Comparison of ENCODE assay signal across 16 cellular contexts in the genomic region with DNA sequence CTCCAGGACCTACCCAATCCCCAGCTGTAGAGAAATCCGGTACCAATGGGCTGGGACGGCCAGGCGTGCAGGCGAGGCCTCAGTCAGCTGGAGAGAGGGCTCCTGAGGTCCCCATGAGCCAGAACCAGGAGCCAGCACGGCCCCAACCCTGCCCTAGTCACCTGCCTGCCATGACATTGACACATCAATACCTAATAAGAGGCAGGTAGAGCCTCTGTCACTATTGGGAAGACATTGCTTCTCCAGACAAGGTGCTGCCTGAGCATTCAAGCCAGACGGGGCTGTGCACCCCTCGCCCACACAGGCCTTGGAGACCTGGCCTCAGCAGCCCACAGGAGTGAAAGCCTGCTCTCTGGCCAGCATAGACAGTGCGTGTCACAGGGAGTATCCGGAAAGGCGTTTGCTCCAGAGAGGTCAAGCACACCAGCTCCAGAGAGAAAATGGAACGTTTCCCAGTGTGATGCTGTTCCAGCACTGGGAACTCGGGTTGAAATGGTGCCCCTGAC. TPM values are rescaled to one million over a fixed set of nuclear protein-coding genes. Genes with fewer than 3 reads are reported as not detected.
A peak's percentile ranks its signal among the peaks of the same experiment; 100 is the strongest.
DNase-seq lines count a peak whose midpoint lies in the region; ATAC-seq, FAIRE-seq and TF ChIP-seq lines count a peak whose summit lies in the region.
"Had no signal": no experiment of that assay in that cellular context is flagged by ENCODE, and none has a peak within 500 bp of the region (broad histone marks: within the 10 kb centered on the region; RNA-seq: fewer than 3 reads in every experiment).

No MANE protein-coding gene starts in this region.

- no peaks in the 10 kb centered on the region for H3K9me3 ChIP-seq in K562 (replicated peaks; ENCODE audit: control insufficient read depth, insufficient read depth, low read depth, low read length)
- H3K9me3 ChIP-seq in iPS-15b (ENCODE audit: control insufficient read depth, insufficient read depth, low read length) = no peaks in the 10 kb centered on the region
- H3K9me3 ChIP-seq in osteoblast (ENCODE audit: low read depth, low read length) = no peaks in the 10 kb centered on the region
- H3K9me3 ChIP-seq: mucosa of descending colon had no signal

- CTCF ChIA-PET in K562 (lab: Yijun Ruan, JAX; ENCODE audit: low intra/inter-chr PET ratio) = no interaction called here

- H3K4me1 Mint-ChIP-seq in CD14-positive monocyte = peaks cover 20% of the 10 kb centered on the region

- no peak for TF ChIP-seq CTCF in CD14-positive monocyte (IDR thresholded peaks at IDR 0.05)
- no peak for TF ChIP-seq CTCF in K562 (IDR thresholded peaks at IDR 0.05 in 2 of 3, conservative IDR thresholded peaks at IDR 0.05 in 1 of 3; ENCODE audit: insufficient read depth in 2 of 3, low read depth in 1 of 3, low read length in 3 of 3)
- no peak for TF ChIP-seq CTCF in osteoblast (IDR thresholded peaks at IDR 0.05; ENCODE audit: extremely low read depth, low read depth, low read length)

- H3K27ac ChIP-seq in K562 (ENCODE audit: extremely low read depth, low read depth, low read length) = no peak overlapping the region
- H3K27ac ChIP-seq in osteoblast (ENCODE audit: low read depth, low read length) = no peak overlapping the region

- H3K9me1 ChIP-seq in K562 (ENCODE audit: control insufficient read depth, insufficient read depth, low read length) = no peaks in the 10 kb centered on the region

- H3K4me2 ChIP-seq in K562 (ENCODE audit: insufficient read depth, low read length) (no peak overlapping the region), osteoblast (ENCODE audit: insufficient read depth, low read length) (no peak overlapping the region)

- intact Hi-C loops in CD14-positive monocyte (cut with micrococcal nuclease) = no loop called here
- intact Hi-C loops in K562 (cut with micrococcal nuclease) = no loop called here

- BruUV-seq in K562 (replicated peaks; lab: Mats Ljungman, UMichigan) = no TSS peak

- POLR2A ChIA-PET in K562 (lab: Yijun Ruan, JAX) = interaction anchor here (0.5 to 1.1 kb wide), 2 partner anchors 131 to 142 kb away, joined by 3 to 4 read pairs; no protein-coding TSS in a partner anchor

- peaks cover 0 to 22% (median 12%) of the 10 kb centered on the region in 7 donors for H3K9me3 Mint-ChIP-seq in CD14-positive monocyte
- H3K9me3 Mint-ChIP-seq: activated CD4-positive, alpha-beta T cell treated with anti-CD3 and anti-CD28 coated beads, Interleukin-2, amount 10 ng/mL, durations not matched to agents 24 days and 14 days; activated T-helper 17 cell treated with anti-CD3 and anti-CD28 coated beads, Interleukin-2, amount 50 U/mL, for 72 hours had no signal

- no peak for FAIRE-seq in K562 (lab: Jason Lieb, UNC)
- FAIRE-seq: H54 had no signal

- ATAC-seq in K562 (peak; percentile 5; the same call in 1 of the 3 replicates), GM19035 (IDR thresholded peaks at IDR 0.05; ENCODE audit: unreplicated experiment) (no peak), GM18517 (IDR thresholded peaks at IDR 0.05; ENCODE audit: unreplicated experiment) (no peak)
- ATAC-seq: activated T-helper 17 cell treated with anti-CD3 and anti-CD28 coated beads, Interleukin-2, amount 50 U/mL, for 72 hours; PC-3 had no signal

- no peak overlapping the region for H3K27ac Mint-ChIP-seq in CD14-positive monocyte
- H3K27ac Mint-ChIP-seq: activated CD4-positive, alpha-beta T cell treated with anti-CD3 and anti-CD28 coated beads, Interleukin-2, amount 10 ng/mL, durations not matched to agents 24 days and 14 days; activated T-helper 17 cell treated with anti-CD3 and anti-CD28 coated beads, Interleukin-2, amount 50 U/mL, for 72 hours had no signal

- H3K4me3 ChIP-seq in K562 = no peak overlapping the region
- peak overlapping the region; percentile 56 for H3K4me3 ChIP-seq in iPS-15b (ENCODE audit: low read depth, low read length)
- no peak overlapping the region for H3K4me3 ChIP-seq in osteoblast (ENCODE audit: insufficient read depth, low read length)
- H3K4me3 ChIP-seq: mucosa of descending colon had no signal

- H3K9ac ChIP-seq in K562 (ENCODE audit: insufficient read depth in 1 of 2, low read depth in 2 of 2, low read length in 2 of 2) = no peak overlapping the region
- no peak overlapping the region for H3K9ac ChIP-seq in iPS-15b (ENCODE audit: low read depth, low read length)

- H3K36me3 ChIP-seq in K562 (ENCODE audit: control insufficient read depth, insufficient read depth, low read length) = no peaks in the 10 kb centered on the region
- peaks cover 6% of the 10 kb centered on the region for H3K36me3 ChIP-seq in iPS-15b (ENCODE audit: control insufficient read depth, insufficient read depth, low read length)
- no peaks in the 10 kb centered on the region for H3K36me3 ChIP-seq in osteoblast (ENCODE audit: insufficient read depth, low read length)

- no peak for TF ChIP-seq RAD21 in K562 (CRISPR knock-in tag; conservative IDR thresholded peaks at IDR 0.05 in 1 of 2, IDR thresholded peaks at IDR 0.05 in 1 of 2)

- H3K27me3 Mint-ChIP-seq in CD14-positive monocyte (ENCODE audit: low read depth in 3 of 3) = peaks cover 58 to 81% (median 68%) of the 10 kb centered on the region in 3 donors

- H4K20me1 ChIP-seq in K562 (replicated peaks; ENCODE audit: control insufficient read depth, insufficient read depth, low read length) (peaks cover 21% of the 10 kb centered on the region), osteoblast (ENCODE audit: insufficient read depth, low read length) (no peaks in the 10 kb centered on the region)

- in situ Hi-C loops in K562 (cut with MboI) = no loop called here

- H3K36me3 Mint-ChIP-seq in CD14-positive monocyte = peaks cover 11 to 18% of the 10 kb centered on the region in 2 donors

- H3K4me1 ChIP-seq in K562 (replicated peaks in 1 of 2; ENCODE audit: control insufficient read depth in 2 of 2, insufficient read depth in 2 of 2, low read length in 2 of 2) (peaks cover 0 to 51% of the 10 kb centered on the region in 2 experiments; a peak in 3 of 5 replicates), iPS-15b (ENCODE audit: control insufficient read depth, insufficient read depth, low read length) (peaks cover 9% of the 10 kb centered on the region), osteoblast (ENCODE audit: insufficient read depth, low read length) (no peaks in the 10 kb centered on the region)

- TF ChIP-seq POLR2A in K562 (conservative IDR thresholded peaks at IDR 0.05) = no peak

- peak overlapping the region in 1 of 2 donors; percentile 88 for H3K4me3 Mint-ChIP-seq in CD14-positive monocyte
- H3K4me3 Mint-ChIP-seq: activated CD4-positive, alpha-beta T cell treated with anti-CD3 and anti-CD28 coated beads, Interleukin-2, amount 10 ng/mL, durations not matched to agents 24 days and 14 days had no signal

- H2AFZ ChIP-seq in K562 (ENCODE audit: low read depth, low read length) (no peak overlapping the region), osteoblast (ENCODE audit: low read length) (no peak overlapping the region)

- no peak for TF ChIP-seq EP300 in K562 (IDR thresholded peaks at IDR 0.05; ENCODE audit: low read length)

- DNase-seq in CD14-positive monocyte (ENCODE audit: low spot score) = peak; percentile 30
- no peak for DNase-seq in K562 (ENCODE audit: extremely low read depth in 1 of 4, low spot score in 3 of 4)
- peak; percentile 64 for DNase-seq in osteoblast (ENCODE audit: insufficient read length, low spot score, missing footprints)
- DNase-seq in GM19240 (ENCODE audit: insufficient read length, low spot score) = no peak
- DNase-seq in activated naive CD4-positive, alpha-beta T cell treated with Interleukin-2 at 50 U/mL for 16 hours = no peak
- DNase-seq: activated CD4-positive, alpha-beta T cell treated with anti-CD3 and anti-CD28 coated beads, Interleukin-2, amount 10 ng/mL, durations not matched to agents 24 days and 14 days; EL; NCI-H446; PC-3 had no signal

- 0% methylated on average over 12 of the region's 12 CpGs for WGBS in K562 (ENCODE audit: insufficient coverage, low coverage, missing lambda C conversion rate)

- H3K27me3 ChIP-seq in K562 (ENCODE audit: control insufficient read depth in 2 of 2, insufficient read depth in 2 of 2, low read length in 2 of 2) = peaks cover 63 to 98% of the 10 kb centered on the region in 2 experiments
- peaks cover 57% of the 10 kb centered on the region for H3K27me3 ChIP-seq in iPS-15b (ENCODE audit: control insufficient read depth, insufficient read depth, low read length)
- H3K27me3 ChIP-seq in osteoblast (ENCODE audit: insufficient read depth, low read length) = peaks cover 51% of the 10 kb centered on the region

- no peaks in the 10 kb centered on the region for H3K79me2 ChIP-seq in K562 (ENCODE audit: control insufficient read depth, insufficient read depth, low read length)
- H3K79me2 ChIP-seq in osteoblast (ENCODE audit: insufficient read depth, low read length) = no peaks in the 10 kb centered on the region

RNA-seq across cellular contexts. Expression of gene DLL1, which starts 3.5 kb away (rescaled TPM):
- polyA plus RNA-seq in CD14-positive monocyte (not detected), K562 (2011; rRNA removed) (not detected in 2 replicates), K562 (2014; fragmentation: Illumina TruSeq; extraction: Trizol) (not detected in 2 replicates), K562 (2014; fragmentation: Nextera tagmentation; extraction: Ambion mirVana) (not detected), K562 (2014; rRNA removed) (not detected in 2 replicates)
- total RNA-seq in K562 (2011; cell fraction: chromatin; rRNA removed; ENCODE audit: low replicate concordance) = not detected in 2 replicates
- total RNA-seq in K562 (2011; cell fraction: nucleolus; rRNA removed) = not detected in 2 replicates
- not detected in 2 replicates for total RNA-seq in K562 (2011; cell fraction: nucleoplasm; rRNA removed)
- total RNA-seq in K562 (2014; rRNA removed) (not detected in 2 replicates), K562 (2014; rRNA removed; fragmentation: Illumina TruSeq; extraction: Trizol) (not detected in 2 replicates), K562 (2015; rRNA removed; fragmentation: Illumina TruSeq; extraction: Trizol) (not detected in 2 replicates), K562 (2021) (not detected in 2 replicates), osteoblast (0.29 and 0.36 TPM in 2 replicates)
- polyA plus RNA-seq in K562 (2011; cell fraction: cytosol; rRNA removed) = 0.03 TPM in 1 of 2 replicates, not detected in the other
- polyA plus RNA-seq in K562 (2011; cell fraction: nucleus; rRNA removed) = not detected in 2 replicates
- 0.03 TPM in 1 of 2 replicates, not detected in the other for polyA plus RNA-seq in K562 (2012)
- not detected in 2 replicates for polyA minus RNA-seq in K562 (2011; rRNA and poly(A)+ RNA removed)
- polyA minus RNA-seq in K562 (2011; cell fraction: cytosol; rRNA and poly(A)+ RNA removed) = not detected in 2 replicates
- not detected in 2 replicates for polyA minus RNA-seq in K562 (2011; cell fraction: nucleus; rRNA and poly(A)+ RNA removed)
- total RNA-seq: activated CD4-positive, alpha-beta T cell treated with anti-CD3 and anti-CD28 coated beads, Interleukin-2, amount 10 ng/mL, durations not matched to agents 24 days and 14 days; T-helper 1 cell treated with Interleukin-12 subunit alpha and Interleukin-12 subunit beta and Interleukin-4 antibody, amounts not matched to agents 30 ng/mL and 1 ng/mL, for 36 hours had no signal

RNA-seq across cellular contexts. Expression of gene FAM120B, which starts 19.1 kb away (rescaled TPM):
- polyA plus RNA-seq in CD14-positive monocyte (10 to 100 TPM; 11.2 to 20.2 TPM), K562 (2011; rRNA removed) (16.6 and 16.9 TPM in 2 replicates), K562 (2014; fragmentation: Illumina TruSeq; extraction: Trizol) (19.9 and 21.3 TPM in 2 replicates), K562 (2014; fragmentation: Nextera tagmentation; extraction: Ambion mirVana) (1 to 10 TPM; 3.5 to 5.5 TPM), K562 (2014; rRNA removed) (14.7 and 14.8 TPM in 2 replicates)
- total RNA-seq in K562 (2011; cell fraction: chromatin; rRNA removed; ENCODE audit: low replicate concordance) = 43.4 and 80.5 TPM in 2 replicates
- total RNA-seq in K562 (2011; cell fraction: nucleolus; rRNA removed) = 21.2 and 24.1 TPM in 2 replicates
- total RNA-seq in K562 (2011; cell fraction: nucleoplasm; rRNA removed) = 25.9 and 29.8 TPM in 2 replicates
- total RNA-seq in K562 (2014; rRNA removed) (9.4 and 12.2 TPM in 2 replicates), K562 (2014; rRNA removed; fragmentation: Illumina TruSeq; extraction: Trizol) (15.1 and 16.4 TPM in 2 replicates), K562 (2015; rRNA removed; fragmentation: Illumina TruSeq; extraction: Trizol) (12.8 and 12.9 TPM in 2 replicates), K562 (2021) (22.6 and 23.0 TPM in 2 replicates), osteoblast (13.4 and 17.1 TPM in 2 replicates)
- polyA plus RNA-seq in K562 (2011; cell fraction: cytosol; rRNA removed) = 11.3 and 12.0 TPM in 2 replicates
- polyA plus RNA-seq in K562 (2011; cell fraction: nucleus; rRNA removed) = 24.9 and 30.9 TPM in 2 replicates
- 11.9 and 18.1 TPM in 2 replicates for polyA plus RNA-seq in K562 (2012)
- 38.8 and 43.3 TPM in 2 replicates for polyA minus RNA-seq in K562 (2011; rRNA and poly(A)+ RNA removed)
- 12.5 and 17.4 TPM in 2 replicates for polyA minus RNA-seq in K562 (2011; cell fraction: cytosol; rRNA and poly(A)+ RNA removed)
- polyA minus RNA-seq in K562 (2011; cell fraction: nucleus; rRNA and poly(A)+ RNA removed) = 23.7 and 38.2 TPM in 2 replicates

Comparison
In these comparisons a context has a peak if more than half of its experiments do, and no peak if none do; other contexts are left out.
1. DNase-seq: peak in CD14-positive monocyte (single experiment) and osteoblast (single experiment); none in K562 (0 of 4), GM19240 (single experiment) and activated naive CD4-positive, alpha-beta T cell treated with Interleukin-2 at 50 U/mL for 16 hours (single experiment).